In genomic region chrX:54482839-54483593, GRCh38 we compare ENCODE assay signal across 12 cellular contexts. TPM values are rescaled to one million over a fixed set of nuclear protein-coding genes. Genes with fewer than 3 reads are reported as not detected.
DNase-seq lines count a peak whose midpoint lies in the region; ATAC-seq and TF ChIP-seq lines count a peak whose summit lies in the region.
"Had no signal": no experiment of that assay in that cellular context is flagged by ENCODE, and none has a peak within 500 bp of the region (broad histone marks: within the 10 kb centered on the region; RNA-seq: fewer than 3 reads in every experiment).

No MANE protein-coding gene starts in this region.

- H3K9me3 ChIP-seq in AG04450 (ENCODE audit: control insufficient read depth, insufficient read depth, low read length) (no peaks in the 10 kb centered on the region), neuronal stem cell (replicated peaks in 1 of 2; ENCODE audit: control insufficient read depth in 2 of 2, insufficient read depth in 1 of 2, low read depth in 1 of 2, low read length in 2 of 2) (no peaks in the 10 kb centered on the region)
- H3K9me3 ChIP-seq: thyroid gland had no signal

- no peaks in the 10 kb centered on the region for H3K27me3 ChIP-seq in AG04450 (ENCODE audit: control insufficient read depth, insufficient read depth, low read length)
- no peaks in the 10 kb centered on the region for H3K27me3 ChIP-seq in neuronal stem cell (ENCODE audit: control insufficient read depth in 3 of 3, insufficient read depth in 3 of 3, low read depth in 1 of 3, low read length in 3 of 3)
- H3K27me3 ChIP-seq: thyroid gland had no signal

- H3K18ac ChIP-seq in neuronal stem cell (ENCODE audit: low read length), result no peak overlapping the region

- H2BK5ac ChIP-seq in neuronal stem cell (ENCODE audit: low read length), result no peak overlapping the region

- no CpG with 5 or more reads among the region's 21 CpGs for WGBS in neuronal stem cell (ENCODE audit: extremely low coverage in 2 of 2, insufficient read length in 2 of 2, insufficient replicate concordance in 1 of 2), 2 donors

- H2BK120ac ChIP-seq in neuronal stem cell (ENCODE audit: low read depth, low read length), result no peak overlapping the region

- H3K36me3 Mint-ChIP-seq in glutamatergic neuron (ENCODE audit: unreplicated experiment), result no peaks in the 10 kb centered on the region

- peaks cover 16% of the 10 kb centered on the region for H3K4me1 Mint-ChIP-seq in glutamatergic neuron (ENCODE audit: low read depth, unreplicated experiment)

- no peak for ATAC-seq in GM21381 (IDR thresholded peaks at IDR 0.05; ENCODE audit: unreplicated experiment)

- no peak overlapping the region for H2AFZ ChIP-seq in neuronal stem cell (ENCODE audit: low read length)

- no peak overlapping the region for H3K4me3 Mint-ChIP-seq in glutamatergic neuron (ENCODE audit: unreplicated experiment)

- no peak overlapping the region for H2BK12ac ChIP-seq in neuronal stem cell (ENCODE audit: low read length)

- H3K36me3 ChIP-seq in neuronal stem cell (replicated peaks in 1 of 2; ENCODE audit: control insufficient read depth in 2 of 2, insufficient read depth in 2 of 2, low read length in 2 of 2), result no peaks in the 10 kb centered on the region
- H3K36me3 ChIP-seq: thyroid gland had no signal

- no peak overlapping the region for H3K4me2 ChIP-seq in neuronal stem cell (ENCODE audit: insufficient read depth, low read length, poor library complexity, severe bottlenecking)

- H2BK15ac ChIP-seq in neuronal stem cell (ENCODE audit: low read length), result no peak overlapping the region

- H4K8ac ChIP-seq in neuronal stem cell (ENCODE audit: low read depth, low read length), result no peak overlapping the region

- no peak overlapping the region for H3K14ac ChIP-seq in neuronal stem cell (ENCODE audit: low read length)

- H3K27ac ChIP-seq in AG04450 (ENCODE audit: low read depth, low read length) (peak overlapping the region; percentile 70), neuronal stem cell (replicated peaks; ENCODE audit: low read length) (no peak overlapping the region)
- H3K27ac ChIP-seq: thyroid gland had no signal

- no peak overlapping the region for H4K91ac ChIP-seq in neuronal stem cell (ENCODE audit: low read depth, low read length, poor library complexity)

- POLR2A ChIA-PET in AG04450 (lab: Yijun Ruan, JAX), result interaction anchor here (0.6 kb wide), 1 partner anchor 157 kb away, joined by 3 read pairs; no protein-coding TSS in a partner anchor

- peaks cover 3% of the 10 kb centered on the region for H3K27me3 Mint-ChIP-seq in glutamatergic neuron (ENCODE audit: unreplicated experiment)

- H3K79me1 ChIP-seq in neuronal stem cell (ENCODE audit: low read depth, low read length), result no peaks in the 10 kb centered on the region

- H2AK5ac ChIP-seq in neuronal stem cell (ENCODE audit: low read depth, low read length), result no peak overlapping the region

- TF ChIP-seq CTCF in AG04450 (IDR thresholded peaks at IDR 0.05; ENCODE audit: low read depth, low read length), result no peak
- TF ChIP-seq CTCF in glutamatergic neuron (IDR thresholded peaks at IDR 0.05; ENCODE audit: partially characterized antibody, unreplicated experiment), result no peak

- peaks cover 18 to 23% of the 10 kb centered on the region in 2 donors for H3K4me1 ChIP-seq in neuronal stem cell (ENCODE audit: control insufficient read depth in 2 of 2, insufficient read depth in 1 of 2, low read depth in 1 of 2, low read length in 2 of 2)

- H3K4me3 ChIP-seq in AG04450 (ENCODE audit: low read depth, low read length), result no peak overlapping the region
- peak overlapping the region in 1 of 2 donors; percentile 46 for H3K4me3 ChIP-seq in neuronal stem cell (ENCODE audit: low read length in 2 of 2)
- H3K4me3 ChIP-seq: thyroid gland had no signal

- CTCF ChIA-PET in AG04450 (lab: Charles Lee), result interaction anchor here (0.5 to 0.7 kb wide), 7 partner anchors 8 to 64 kb away, joined by 3 to 6 read pairs (median 4); no protein-coding TSS in a partner anchor

- H3K4ac ChIP-seq in neuronal stem cell (ENCODE audit: low read length), result no peak overlapping the region

- H3K23ac ChIP-seq in neuronal stem cell (ENCODE audit: low read depth, low read length, poor library complexity), result no peak overlapping the region

- peaks cover 2% of the 10 kb centered on the region for H3K9me3 Mint-ChIP-seq in glutamatergic neuron (ENCODE audit: unreplicated experiment)

- H3K9ac ChIP-seq in neuronal stem cell (ENCODE audit: low read depth, low read length, poor library complexity), result peak overlapping the region; percentile 64

- DNase-seq in AG04450 (ENCODE audit: low read depth, low spot score), result no peak
- DNase-seq in SHP77 (lab: John Stamatoyannopoulos, UW), result peak; percentile 81 to 92
- DNase-seq in glutamatergic neuron, result no peak
- DNase-seq in neuronal stem cell (ENCODE audit: low spot score), result no peak
- DNase-seq in COLO668 (lab: John Stamatoyannopoulos, UW; ENCODE audit: unreplicated experiment), result no peak
- DNase-seq in ureter (ENCODE audit: low spot score), result no peak
- no peak for DNase-seq in T-helper 1 cell
- DNase-seq: effector CD8-positive, alpha-beta T cell; NCI-H748 treated with DMSO at 0.1 percent for 48 hours; stimulated activated CD4-positive, alpha-beta T cell treated with anti-CD3 and anti-CD28 coated beads, Interleukin-2, amount 100 ng/mL, for 24 hours had no signal

- H3K27ac Mint-ChIP-seq in glutamatergic neuron (ENCODE audit: unreplicated experiment), result peak overlapping the region; percentile 64

RNA-seq across cellular contexts. Expression of gene FGD1, which starts 13.0 kb away (rescaled TPM):
- polyA plus RNA-seq in AG04450 (2011; rRNA removed), result 4.1 and 5.2 TPM in 2 replicates
- 5.5 and 7.5 TPM in 2 replicates for polyA minus RNA-seq in AG04450 (2011; rRNA and poly(A)+ RNA removed)
- total RNA-seq in glutamatergic neuron (ENCODE audit: unreplicated experiment), result 18.8 TPM
- 26.3 TPM for polyA plus RNA-seq in neuronal stem cell (2013, experiment 1 of 2)
- 26.3 TPM for polyA plus RNA-seq in neuronal stem cell (2013, experiment 2 of 2)
- 3.3 TPM for total RNA-seq in ureter

RNA-seq across cellular contexts. Expression of gene TSR2, which starts 42.8 kb away (rescaled TPM):
- polyA plus RNA-seq in AG04450 (2011; rRNA removed), result 15.2 and 17.8 TPM in 2 replicates
- 4.5 and 5.3 TPM in 2 replicates for polyA minus RNA-seq in AG04450 (2011; rRNA and poly(A)+ RNA removed)
- total RNA-seq in glutamatergic neuron (ENCODE audit: unreplicated experiment) (32.0 TPM), ureter (42.4 TPM)
- 23.1 TPM for polyA plus RNA-seq in neuronal stem cell (2013, experiment 1 of 2)
- 23.5 TPM for polyA plus RNA-seq in neuronal stem cell (2013, experiment 2 of 2)

RNA-seq across cellular contexts. Expression of gene GNL3L, which starts 47.0 kb away (rescaled TPM):
- 25.6 and 26.4 TPM in 2 replicates for polyA plus RNA-seq in AG04450 (2011; rRNA removed)
- polyA minus RNA-seq in AG04450 (2011; rRNA and poly(A)+ RNA removed), result 53.0 and 57.3 TPM in 2 replicates
- total RNA-seq in glutamatergic neuron (ENCODE audit: unreplicated experiment) (29.2 TPM), ureter (56.7 TPM)
- polyA plus RNA-seq in neuronal stem cell (2013, experiment 1 of 2), result 8.1 TPM
- 8.6 TPM for polyA plus RNA-seq in neuronal stem cell (2013, experiment 2 of 2)

Comparison
In these comparisons a context has a peak if more than half of its experiments do, and no peak if none do; other contexts are left out.
1. DNase-seq: peak in SHP77 (2 of 2); none in AG04450 (single experiment), glutamatergic neuron (single experiment), neuronal stem cell (single experiment), COLO668 (single experiment), ureter (single experiment) and T-helper 1 cell (0 of 5).